Comparison of ENCODE assay signal across 21 cellular contexts in genomic region chr16:11164482-11165270, GRCh38.
DNase-seq lines count a peak whose midpoint lies in the region; ATAC-seq, FAIRE-seq and TF ChIP-seq lines count a peak whose summit lies in the region.
"Had no signal": no experiment of that assay in that cellular context is flagged by ENCODE, and none has a peak within 500 bp of the region (broad histone marks: within the 10 kb centered on the region; RNA-seq: fewer than 3 reads in every experiment).

No MANE protein-coding gene starts in this region.

- H3K36me3 Mint-ChIP-seq in H9 (ENCODE audit: insufficient read depth in 1 of 3, low read depth in 3 of 3), result peaks cover 0 to 3% (median 0%) of the 10 kb centered on the region in 3 experiments; a peak in 1 of 7 replicates
- H3K36me3 Mint-ChIP-seq in neural progenitor cell, result no peaks in the 10 kb centered on the region

- no peak for TF ChIP-seq POLR2A in K562 (conservative IDR thresholded peaks at IDR 0.05)

- no peak overlapping the region for H2BK12ac ChIP-seq in H9 (ENCODE audit: insufficient read length, low read depth, low read length)

- H3F3A ChIP-seq in neural progenitor cell (ENCODE audit: low read depth), result no peaks in the 10 kb centered on the region

- no peak overlapping the region for H2BK5ac ChIP-seq in H9 (ENCODE audit: insufficient read length, low read length)

- no peak for TF ChIP-seq EP300 in K562 (IDR thresholded peaks at IDR 0.05; ENCODE audit: low read length)

- H3K79me2 ChIP-seq in H9 (ENCODE audit: insufficient read depth, low read length), result no peaks in the 10 kb centered on the region
- no peaks in the 10 kb centered on the region for H3K79me2 ChIP-seq in K562 (ENCODE audit: control insufficient read depth, insufficient read depth, low read length)
- H3K79me2 ChIP-seq in neural progenitor cell (ENCODE audit: low read depth), result no peaks in the 10 kb centered on the region

- peaks cover 11% of the 10 kb centered on the region; the same call in 1 of the 3 replicates for H3K36me3 ChIP-seq in K562 (ENCODE audit: control insufficient read depth, insufficient read depth, low read length)
- no peaks in the 10 kb centered on the region for H3K36me3 ChIP-seq in neural progenitor cell

- in situ Hi-C loops in K562 (cut with MboI), result no loop called here

- H3K9me3 Mint-ChIP-seq in H9 (no peaks in the 10 kb centered on the region), neural progenitor cell (no peaks in the 10 kb centered on the region)
- H3K9me3 Mint-ChIP-seq: CD8-positive, alpha-beta T cell; effector memory CD8-positive, alpha-beta T cell; T-cell had no signal

- TF ChIP-seq CTCF in H9 (conservative IDR thresholded peaks at IDR 0.05) (no peak), K562 (IDR thresholded peaks at IDR 0.05 in 2 of 3, conservative IDR thresholded peaks at IDR 0.05 in 1 of 3; ENCODE audit: insufficient read depth in 2 of 3, low read depth in 1 of 3, low read length in 3 of 3) (no peak), neural progenitor cell (IDR thresholded peaks at IDR 0.05) (no peak)

- no peak for TF ChIP-seq RAD21 in K562 (CRISPR knock-in tag; conservative IDR thresholded peaks at IDR 0.05 in 1 of 2, IDR thresholded peaks at IDR 0.05 in 1 of 2)

- no peaks in the 10 kb centered on the region for H3K23me2 ChIP-seq in H9 (ENCODE audit: insufficient read length, low read depth, low read length, poor library complexity, severe bottlenecking)

- DNase-seq in NCI-H82 (lab: John Stamatoyannopoulos, UW) (peak; percentile 47), NCI-H82 treated with DMSO at 0.1 percent for 48 hours (lab: John Stamatoyannopoulos, UW; ENCODE audit: unreplicated experiment) (no peak), H9 (no peak), K562 (ENCODE audit: extremely low read depth in 1 of 4, low spot score in 3 of 4) (no peak), neural progenitor cell (ENCODE audit: low spot score) (peak; percentile 76), NCI-H1436 (lab: John Stamatoyannopoulos, UW) (no peak)
- DNase-seq: ACHN; activated CD4-positive, CD25-positive, alpha-beta regulatory T cell; activated T-cell treated with anti-CD3 and anti-CD28 coated beads for 4 hours; CD8-positive, alpha-beta T cell; effector memory CD8-positive, alpha-beta T cell; NCI-H2029; stimulated activated CD4-positive, alpha-beta T cell treated with anti-CD3 and anti-CD28 coated beads, Interleukin-2, amount 100 ng/mL, for 24 hours; T-cell had no signal

- no peak overlapping the region for H3T11ph ChIP-seq in H9 (ENCODE audit: low read length)

- ATAC-seq in K562 (no peak), GM21528 (IDR thresholded peaks at IDR 0.05; ENCODE audit: low FRiP score, unreplicated experiment) (no peak), GM21447 (IDR thresholded peaks at IDR 0.05; ENCODE audit: unreplicated experiment) (no peak)
- ATAC-seq: CD8-positive, alpha-beta T cell; effector memory CD8-positive, alpha-beta T cell; GM12878; sciatic nerve; T-cell had no signal

- H4K20me1 ChIP-seq in H9 (ENCODE audit: control insufficient read depth, insufficient read depth, insufficient read length) (no peaks in the 10 kb centered on the region), K562 (replicated peaks; ENCODE audit: control insufficient read depth, insufficient read depth, low read length) (no peaks in the 10 kb centered on the region), neural progenitor cell (ENCODE audit: low read depth) (no peaks in the 10 kb centered on the region)

- peak overlapping the region; percentile 28 for H3K18ac ChIP-seq in H9 (ENCODE audit: insufficient read length, low read depth, low read length)

- H2AFZ ChIP-seq in H9 (ENCODE audit: low read length) (no peak overlapping the region), K562 (ENCODE audit: low read depth, low read length) (no peak overlapping the region), neural progenitor cell (replicated peaks) (no peak overlapping the region)

- no CpG with 5 or more reads among the region's 14 CpGs for WGBS in H9 (ENCODE audit: extremely low coverage, insufficient read length, low lambda C conversion rate)
- WGBS in K562 (ENCODE audit: insufficient coverage, low coverage, missing lambda C conversion rate), result 85% methylated on average over 13 of the region's 14 CpGs

- H3K27ac ChIP-seq in H9 (ENCODE audit: insufficient read length, low read depth, low read length) (no peak overlapping the region), K562 (ENCODE audit: extremely low read depth, low read depth, low read length) (no peak overlapping the region), neural progenitor cell (no peak overlapping the region)

- H3K9ac ChIP-seq in H9 (ENCODE audit: extremely low read depth, insufficient read length, low read length) (no peak overlapping the region), K562 (ENCODE audit: insufficient read depth in 1 of 2, low read depth in 2 of 2, low read length in 2 of 2) (peak overlapping the region in 1 of 2 experiments; percentile 43; a peak in 2 of 4 replicates), neural progenitor cell (no peak overlapping the region)

- no peaks in the 10 kb centered on the region for H3K9me1 ChIP-seq in K562 (ENCODE audit: control insufficient read depth, insufficient read depth, low read length)

- intact Hi-C loops in K562 (cut with micrococcal nuclease), result loop anchor here (5.0 kb wide), 1 partner anchor 192 kb away; no protein-coding TSS in a partner anchor

- no peak overlapping the region for H3K4ac ChIP-seq in H9 (ENCODE audit: low read depth, low read length)

- H3K14ac ChIP-seq in H9 (ENCODE audit: insufficient read depth, low read length), result peak overlapping the region; percentile 24; the same call in 1 of the 2 replicates

- H3K4me3 Mint-ChIP-seq in H9 (no peak overlapping the region), neural progenitor cell (no peak overlapping the region)
- H3K4me3 Mint-ChIP-seq: activated naive CD8-positive, alpha-beta T cell; CD8-positive, alpha-beta T cell; effector memory CD8-positive, alpha-beta T cell; T-cell had no signal

- no peak overlapping the region for H4K91ac ChIP-seq in H9 (ENCODE audit: insufficient read length, low read depth, low read length)

- H3K27ac Mint-ChIP-seq in H9 (peak overlapping the region in 1 of 3 experiments; percentile 34; a peak in 1 of 7 replicates), neural progenitor cell (peak overlapping the region; percentile 94)
- H3K27ac Mint-ChIP-seq: CD8-positive, alpha-beta T cell; T-cell had no signal

- H3K27me3 Mint-ChIP-seq in H9 (ENCODE audit: low read depth), result no peaks in the 10 kb centered on the region; the same call in 1 of the 2 replicates
- H3K27me3 Mint-ChIP-seq in neural progenitor cell (ENCODE audit: insufficient read depth, low read depth), result peaks cover 4% of the 10 kb centered on the region
- H3K27me3 Mint-ChIP-seq: activated naive CD8-positive, alpha-beta T cell; effector memory CD8-positive, alpha-beta T cell; T-cell had no signal

- H3K56ac ChIP-seq in H9 (ENCODE audit: insufficient read length, low read depth, low read length), result no peak overlapping the region

- CTCF ChIA-PET in K562 (lab: Yijun Ruan, JAX; ENCODE audit: low intra/inter-chr PET ratio), result no interaction called here

- no peak overlapping the region for H4K5ac ChIP-seq in H9 (ENCODE audit: insufficient read length, low read depth, low read length)

- H3K4me1 Mint-ChIP-seq in H9 (peaks cover 0 to 14% of the 10 kb centered on the region in 2 experiments; a peak in 2 of 4 replicates), neural progenitor cell (peaks cover 44% of the 10 kb centered on the region)

- no peaks in the 10 kb centered on the region for H3K79me1 ChIP-seq in H9 (ENCODE audit: insufficient read depth, low read depth, low read length, poor library complexity, severe bottlenecking)

- no peak overlapping the region for H4K8ac ChIP-seq in H9 (replicated peaks; ENCODE audit: insufficient read length, low read depth, low read length)

- H3K4me2 ChIP-seq in H9 (ENCODE audit: insufficient read depth, insufficient read length, low read length) (no peak overlapping the region), K562 (ENCODE audit: insufficient read depth, low read length) (no peak overlapping the region), neural progenitor cell (no peak overlapping the region)

- H2BK20ac ChIP-seq in H9 (ENCODE audit: low read depth, low read length, poor library complexity, severe bottlenecking), result no peak overlapping the region

- H2BK120ac ChIP-seq in H9 (ENCODE audit: low read depth, low read length, poor library complexity, severe bottlenecking), result no peak overlapping the region

- H3K9me3 ChIP-seq in H9 (ENCODE audit: control insufficient read depth, low read depth, low read length) (no peaks in the 10 kb centered on the region), K562 (replicated peaks; ENCODE audit: control insufficient read depth, insufficient read depth, low read depth, low read length) (no peaks in the 10 kb centered on the region), neural progenitor cell (ENCODE audit: low read depth) (no peaks in the 10 kb centered on the region)

- H3K27me3 ChIP-seq in H9 (ENCODE audit: insufficient read depth, low read length), result no peaks in the 10 kb centered on the region
- no peaks in the 10 kb centered on the region for H3K27me3 ChIP-seq in K562 (ENCODE audit: control insufficient read depth in 2 of 2, insufficient read depth in 2 of 2, low read length in 2 of 2)
- no peaks in the 10 kb centered on the region for H3K27me3 ChIP-seq in neural progenitor cell

- POLR2A ChIA-PET in K562 (lab: Yijun Ruan, JAX), result interaction anchor here (0.8 to 1.9 kb wide), 5 partner anchors 11 to 87 kb away, joined by 3 to 6 read pairs (median 3); no protein-coding TSS in a partner anchor

- no TSS peak for BruUV-seq in K562 (replicated peaks; lab: Mats Ljungman, UMichigan)

- H3K4me1 ChIP-seq in H9 (ENCODE audit: insufficient read depth, low read length) (no peaks in the 10 kb centered on the region), K562 (replicated peaks in 1 of 2; ENCODE audit: control insufficient read depth in 2 of 2, insufficient read depth in 2 of 2, low read length in 2 of 2) (peaks cover 38 to 51% of the 10 kb centered on the region in 2 experiments), neural progenitor cell (peaks cover 8% of the 10 kb centered on the region)

- no peak for FAIRE-seq in K562 (lab: Jason Lieb, UNC)
- FAIRE-seq: GM12878, H54, keratinocyte had no signal

- no peak overlapping the region for H2BK15ac ChIP-seq in H9 (ENCODE audit: low read depth, low read length)

- no peak overlapping the region for H3K23ac ChIP-seq in H9 (ENCODE audit: insufficient read length, low read depth, low read length)

- no peak overlapping the region for H3K4me3 ChIP-seq in K562
- H3K4me3 ChIP-seq in neural progenitor cell, result no peak overlapping the region
- H3K4me3 ChIP-seq: GM12878 had no signal

- H2AK5ac ChIP-seq in H9 (ENCODE audit: insufficient read length, low read length), result no peak overlapping the region

TF ChIP-seq in K562, 482 proteins besides CTCF, POLR2A, EP300 and RAD21 (continues in another document):
- peak; percentile 87 for TF ChIP-seq RFX1 (IDR thresholded peaks at IDR 0.05)

Comparison
In these comparisons a context has a peak if more than half of its experiments do, and no peak if none do; other contexts are left out.
1. DNase-seq: peak in NCI-H82 (single experiment) and neural progenitor cell (single experiment); none in NCI-H82 treated with DMSO at 0.1 percent for 48 hours (single experiment), H9 (single experiment), K562 (0 of 4) and NCI-H1436 (single experiment).